In genomic region chr22:30386960-30387848, GRCh38 we compare ENCODE assay signal across 8 cellular contexts. TPM values are rescaled to one million over a fixed set of nuclear protein-coding genes. Genes with fewer than 3 reads are reported as not detected.
DNase-seq lines count a peak whose midpoint lies in the region; ATAC-seq and TF ChIP-seq lines count a peak whose summit lies in the region.

Gene RNF215 (minus strand): TSS chr22:30387411. CDS start chr22:30387313, 98 bp downstream.

- peak; percentile 22 to 24 for DNase-seq in NCI-H187 (lab: John Stamatoyannopoulos, UW)
- DNase-seq in NCI-H187 treated with DMSO at 0.1 percent for 48 hours (lab: John Stamatoyannopoulos, UW), result no peak
- peak; percentile 91 for DNase-seq in NCI-H2227 (lab: John Stamatoyannopoulos, UW; ENCODE audit: unreplicated experiment)
- peak; percentile 87 for DNase-seq in activated CD4-positive, alpha-beta T cell treated with anti-CD3 and anti-CD28 coated beads for 36 hours
- peak; percentile 81 for DNase-seq in choroid plexus epithelial cell (ENCODE audit: low read depth)
- DNase-seq in kidney tubule cell (ENCODE audit: low spot score), result peak; percentile 85
- peak; percentile 57 to 74 (median 63) for DNase-seq in stimulated activated CD4-positive, alpha-beta T cell treated with anti-CD3 and anti-CD28 coated beads, Interleukin-1b, Interleukin-23, amount 100 ng/mL, for 24 hours (ENCODE audit: low read depth in 4 of 4, low spot score in 1 of 4)

- no peaks in the 10 kb centered on the region for H3K27me3 Mint-ChIP-seq in activated CD4-positive, alpha-beta T cell treated with anti-CD3 and anti-CD28 coated beads for 36 hours

- peaks cover 15% of the 10 kb centered on the region for H3K4me1 Mint-ChIP-seq in activated CD4-positive, alpha-beta T cell treated with anti-CD3 and anti-CD28 coated beads for 36 hours

- TF ChIP-seq CTCF in choroid plexus epithelial cell (conservative IDR thresholded peaks at IDR 0.05; ENCODE audit: low read depth, low read length), result peak; percentile 70

- peak within 1 kb of the TSS; percentile 9 for H3K27ac Mint-ChIP-seq in activated CD4-positive, alpha-beta T cell treated with anti-CD3 and anti-CD28 coated beads for 36 hours

- H3K36me3 Mint-ChIP-seq in activated CD4-positive, alpha-beta T cell treated with anti-CD3 and anti-CD28 coated beads for 36 hours (ENCODE audit: low read depth), result no peaks in the 10 kb centered on the region

- peak; percentile 81 for ATAC-seq in HG02970 (IDR thresholded peaks at IDR 0.05; ENCODE audit: low FRiP score, unreplicated experiment)
- peak; percentile 77 for ATAC-seq in activated CD4-positive, alpha-beta T cell treated with anti-CD3 and anti-CD28 coated beads for 36 hours

- H3K4me3 ChIP-seq in choroid plexus epithelial cell (ENCODE audit: low read depth, low read length), result peak within 1 kb of the TSS; percentile 74

- peak within 1 kb of the TSS; percentile 73 for H3K4me3 Mint-ChIP-seq in activated CD4-positive, alpha-beta T cell treated with anti-CD3 and anti-CD28 coated beads for 36 hours

- intact Hi-C loops in activated CD4-positive, alpha-beta T cell treated with anti-CD3 and anti-CD28 coated beads for 36 hours (cut with DNase I, micrococcal nuclease), result loop anchor here (1.0 to 5.0 kb wide), 8 partner anchors 30 to 279 kb away; partner anchors contain the start of genes CCDC157 (in 1 of the 2) and TBC1D10A (in 1 of the 2)

- no peaks in the 10 kb centered on the region for H3K9me3 Mint-ChIP-seq in activated CD4-positive, alpha-beta T cell treated with anti-CD3 and anti-CD28 coated beads for 36 hours (ENCODE audit: low read depth)

- POLR2A ChIA-PET in activated CD4-positive, alpha-beta T cell treated with anti-CD3 and anti-CD28 coated beads for 36 hours (lab: Charles Lee), result interaction anchor here (1.0 kb wide), 1 partner anchor 30 kb away, joined by 4 read pairs; the partner anchor contains the start of genes CCDC157 and SF3A1

- CTCF ChIA-PET in activated CD4-positive, alpha-beta T cell treated with anti-CD3 and anti-CD28 coated beads for 36 hours (lab: Charles Lee), result interaction anchor here (0.6 to 11.8 kb wide), 22 partner anchors 10 to 191 kb away, joined by 3 to 202 read pairs (median 4); partner anchors contain the start of genes CASTOR1, CCDC157, MTFP1 and SEC14L2

RNA-seq across cellular contexts. Expression of gene RNF215, which starts in this region (rescaled TPM):
- 1 to 10 TPM; 4.3 to 7.4 TPM for total RNA-seq in activated CD4-positive, alpha-beta T cell treated with anti-CD3 and anti-CD28 coated beads for 36 hours
